In the genomic region with DNA sequence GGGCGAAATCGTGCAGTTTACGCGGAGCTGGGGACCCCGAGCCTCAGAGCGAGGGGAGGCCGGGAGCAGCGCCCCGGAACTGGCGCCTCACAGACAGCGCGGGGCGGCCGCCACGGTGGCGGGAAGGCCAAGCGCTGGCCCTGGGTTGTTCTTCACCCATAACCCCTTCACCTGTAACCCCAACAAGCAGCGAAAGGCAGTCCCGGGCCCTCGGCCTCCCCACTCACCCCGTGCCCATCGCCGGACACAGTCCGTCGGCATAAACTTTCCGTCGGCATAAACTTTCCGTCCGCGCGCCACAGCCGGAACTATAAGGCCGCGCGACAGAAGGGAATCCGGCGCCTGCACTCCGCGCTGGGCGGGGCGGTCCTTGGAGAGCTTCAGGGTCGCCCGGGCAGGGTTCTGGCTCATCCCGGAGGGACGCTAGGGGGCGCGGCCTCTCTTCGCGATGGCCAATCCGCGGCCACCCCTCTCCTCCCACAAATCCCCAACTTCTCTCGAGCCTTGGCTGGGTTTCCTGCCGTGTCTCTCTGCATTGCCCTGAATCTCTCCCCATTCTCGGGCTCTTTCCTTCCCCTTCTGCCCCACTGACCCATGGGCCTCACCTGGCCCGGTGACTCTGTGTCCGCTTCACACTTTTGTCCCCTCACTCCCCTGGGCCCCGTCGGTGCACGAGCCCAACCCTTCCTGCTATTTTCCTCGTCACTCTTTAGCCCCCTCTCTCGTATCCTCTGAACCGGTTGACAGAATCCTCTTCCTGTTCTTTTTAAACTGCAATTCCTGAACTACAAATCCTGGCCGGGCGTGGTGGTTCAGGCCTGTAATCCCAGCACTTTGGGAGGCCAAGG, we compare ENCODE assay signal across 1 cellular context.
TF ChIP-seq lines count a peak whose summit lies in the region.

A gene (minus strand): TSS at position 261 of the 848 bp plus-strand sequence. CDS start 3,751 bp downstream, outside the sequence.

TF ChIP-seq in HepG2, 621 proteins besides CTCF, POLR2A, EP300 and RAD21 (continued from another document and continues in another):
- TF ChIP-seq BHLHE40 (IDR thresholded peaks at IDR 0.05; ENCODE audit: low read length) = peak; percentile 60
- TF ChIP-seq MEIS2 (CRISPR knock-in tag; IDR thresholded peaks at IDR 0.05) = peak; percentile 59; the same call in 1 of the 2 replicates
- TF ChIP-seq ZNF614 (CRISPR knock-in tag; IDR thresholded peaks at IDR 0.05; ENCODE audit: borderline replicate concordance) = peak; percentile 97
- peak; percentile 22; the same call in 1 of the 2 replicates for TF ChIP-seq ZMYM2 (CRISPR knock-in tag; IDR thresholded peaks at IDR 0.05)
- TF ChIP-seq ZNF615 (CRISPR knock-in tag; IDR thresholded peaks at IDR 0.05; ENCODE audit: borderline replicate concordance) = peak; percentile 93; the same call in 1 of the 2 replicates
- TF ChIP-seq, protein P1, sequence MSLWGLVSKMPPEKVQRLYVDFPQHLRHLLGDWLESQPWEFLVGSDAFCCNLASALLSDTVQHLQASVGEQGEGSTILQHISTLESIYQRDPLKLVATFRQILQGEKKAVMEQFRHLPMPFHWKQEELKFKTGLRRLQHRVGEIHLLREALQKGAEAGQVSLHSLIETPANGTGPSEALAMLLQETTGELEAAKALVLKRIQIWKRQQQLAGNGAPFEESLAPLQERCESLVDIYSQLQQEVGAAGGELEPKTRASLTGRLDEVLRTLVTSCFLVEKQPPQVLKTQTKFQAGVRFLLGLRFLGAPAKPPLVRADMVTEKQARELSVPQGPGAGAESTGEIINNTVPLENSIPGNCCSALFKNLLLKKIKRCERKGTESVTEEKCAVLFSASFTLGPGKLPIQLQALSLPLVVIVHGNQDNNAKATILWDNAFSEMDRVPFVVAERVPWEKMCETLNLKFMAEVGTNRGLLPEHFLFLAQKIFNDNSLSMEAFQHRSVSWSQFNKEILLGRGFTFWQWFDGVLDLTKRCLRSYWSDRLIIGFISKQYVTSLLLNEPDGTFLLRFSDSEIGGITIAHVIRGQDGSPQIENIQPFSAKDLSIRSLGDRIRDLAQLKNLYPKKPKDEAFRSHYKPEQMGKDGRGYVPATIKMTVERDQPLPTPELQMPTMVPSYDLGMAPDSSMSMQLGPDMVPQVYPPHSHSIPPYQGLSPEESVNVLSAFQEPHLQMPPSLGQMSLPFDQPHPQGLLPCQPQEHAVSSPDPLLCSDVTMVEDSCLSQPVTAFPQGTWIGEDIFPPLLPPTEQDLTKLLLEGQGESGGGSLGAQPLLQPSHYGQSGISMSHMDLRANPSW (CRISPR knock-in tag; IDR thresholded peaks at IDR 0.05; ENCODE audit: borderline replicate concordance) = peak; percentile 52; the same call in 1 of the 2 replicates
- peak; percentile 98 for TF ChIP-seq KAT7 (CRISPR knock-in tag; IDR thresholded peaks at IDR 0.05; ENCODE audit: borderline replicate concordance)
- TF ChIP-seq KLF16 (CRISPR knock-in tag; IDR thresholded peaks at IDR 0.05) = peak in 1 of 2 experiments; percentile 99; a peak in 2 of 4 replicates
- TF ChIP-seq, protein P2, sequence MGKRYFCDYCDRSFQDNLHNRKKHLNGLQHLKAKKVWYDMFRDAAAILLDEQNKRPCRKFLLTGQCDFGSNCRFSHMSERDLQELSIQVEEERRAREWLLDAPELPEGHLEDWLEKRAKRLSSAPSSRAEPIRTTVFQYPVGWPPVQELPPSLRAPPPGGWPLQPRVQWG (CRISPR knock-in tag; IDR thresholded peaks at IDR 0.05; ENCODE audit: borderline replicate concordance, low read depth) = no peak
- TF ChIP-seq CEBPB (IDR thresholded peaks at IDR 0.05; ENCODE audit: borderline replicate concordance, low read depth, low read length) = no peak
- TF ChIP-seq HNRNPK (IDR thresholded peaks at IDR 0.05; ENCODE audit: low read depth, low read length, poor library complexity, severe bottlenecking) = peak; percentile 86
- TF ChIP-seq NR2F2 (IDR thresholded peaks at IDR 0.05; ENCODE audit: borderline replicate concordance, low read depth) = 0 out of 2 replicates have a peak, but pooled peaks have one; percentile 14
- TF ChIP-seq FOXA1 (IDR thresholded peaks at IDR 0.05) = no peak
- peak; percentile 64 for TF ChIP-seq FOXA1 (CRISPR knock-in tag; IDR thresholded peaks at IDR 0.05)
- TF ChIP-seq FOSL1 (CRISPR knock-in tag; IDR thresholded peaks at IDR 0.05; ENCODE audit: borderline replicate concordance) = no peak
- peak; percentile 66; the same call in 1 of the 2 replicates for TF ChIP-seq SOX5 (CRISPR knock-in tag; IDR thresholded peaks at IDR 0.05; ENCODE audit: borderline replicate concordance)
- TF ChIP-seq, protein P3, sequence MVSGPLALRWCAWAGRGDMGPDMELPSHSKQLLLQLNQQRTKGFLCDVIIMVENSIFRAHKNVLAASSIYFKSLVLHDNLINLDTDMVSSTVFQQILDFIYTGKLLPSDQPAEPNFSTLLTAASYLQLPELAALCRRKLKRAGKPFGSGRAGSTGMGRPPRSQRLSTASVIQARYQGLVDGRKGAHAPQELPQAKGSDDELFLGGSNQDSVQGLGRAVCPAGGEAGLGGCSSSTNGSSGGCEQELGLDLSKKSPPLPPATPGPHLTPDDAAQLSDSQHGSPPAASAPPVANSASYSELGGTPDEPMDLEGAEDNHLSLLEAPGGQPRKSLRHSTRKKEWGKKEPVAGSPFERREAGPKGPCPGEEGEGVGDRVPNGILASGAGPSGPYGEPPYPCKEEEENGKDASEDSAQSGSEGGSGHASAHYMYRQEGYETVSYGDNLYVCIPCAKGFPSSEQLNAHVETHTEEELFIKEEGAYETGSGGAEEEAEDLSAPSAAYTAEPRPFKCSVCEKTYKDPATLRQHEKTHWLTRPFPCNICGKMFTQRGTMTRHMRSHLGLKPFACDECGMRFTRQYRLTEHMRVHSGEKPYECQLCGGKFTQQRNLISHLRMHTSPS (CRISPR knock-in tag; IDR thresholded peaks at IDR 0.05; ENCODE audit: low read depth) = peak; percentile 66; the same call in 1 of the 2 replicates
- TF ChIP-seq ZNF549 (CRISPR knock-in tag; IDR thresholded peaks at IDR 0.05) = no peak
- TF ChIP-seq, protein P4, sequence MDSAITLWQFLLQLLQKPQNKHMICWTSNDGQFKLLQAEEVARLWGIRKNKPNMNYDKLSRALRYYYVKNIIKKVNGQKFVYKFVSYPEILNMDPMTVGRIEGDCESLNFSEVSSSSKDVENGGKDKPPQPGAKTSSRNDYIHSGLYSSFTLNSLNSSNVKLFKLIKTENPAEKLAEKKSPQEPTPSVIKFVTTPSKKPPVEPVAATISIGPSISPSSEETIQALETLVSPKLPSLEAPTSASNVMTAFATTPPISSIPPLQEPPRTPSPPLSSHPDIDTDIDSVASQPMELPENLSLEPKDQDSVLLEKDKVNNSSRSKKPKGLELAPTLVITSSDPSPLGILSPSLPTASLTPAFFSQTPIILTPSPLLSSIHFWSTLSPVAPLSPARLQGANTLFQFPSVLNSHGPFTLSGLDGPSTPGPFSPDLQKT (CRISPR knock-in tag; IDR thresholded peaks at IDR 0.05; ENCODE audit: borderline replicate concordance) = no peak
- TF ChIP-seq ATAD3A (CRISPR knock-in tag; IDR thresholded peaks at IDR 0.05) = no peak
- peak; percentile 83 for TF ChIP-seq TEAD3 (CRISPR knock-in tag; optimal IDR thresholded peaks at IDR 0.05; ENCODE audit: borderline replicate concordance)
- TF ChIP-seq EZH2 (conservative IDR thresholded peaks at IDR 0.05; ENCODE audit: low read depth, low read length) = no peak
- TF ChIP-seq ZNF720 (CRISPR knock-in tag; IDR thresholded peaks at IDR 0.05) = peak; percentile 87; the same call in 1 of the 2 replicates
- TF ChIP-seq ZNF572 (CRISPR knock-in tag; IDR thresholded peaks at IDR 0.05) = peak; percentile 66; the same call in 1 of the 2 replicates
- peak; percentile 69 for TF ChIP-seq ZNF33A (CRISPR knock-in tag; IDR thresholded peaks at IDR 0.05; ENCODE audit: borderline replicate concordance)
- no peak for TF ChIP-seq SMC3 (IDR thresholded peaks at IDR 0.05; ENCODE audit: low read length)
- TF ChIP-seq, protein P5, sequence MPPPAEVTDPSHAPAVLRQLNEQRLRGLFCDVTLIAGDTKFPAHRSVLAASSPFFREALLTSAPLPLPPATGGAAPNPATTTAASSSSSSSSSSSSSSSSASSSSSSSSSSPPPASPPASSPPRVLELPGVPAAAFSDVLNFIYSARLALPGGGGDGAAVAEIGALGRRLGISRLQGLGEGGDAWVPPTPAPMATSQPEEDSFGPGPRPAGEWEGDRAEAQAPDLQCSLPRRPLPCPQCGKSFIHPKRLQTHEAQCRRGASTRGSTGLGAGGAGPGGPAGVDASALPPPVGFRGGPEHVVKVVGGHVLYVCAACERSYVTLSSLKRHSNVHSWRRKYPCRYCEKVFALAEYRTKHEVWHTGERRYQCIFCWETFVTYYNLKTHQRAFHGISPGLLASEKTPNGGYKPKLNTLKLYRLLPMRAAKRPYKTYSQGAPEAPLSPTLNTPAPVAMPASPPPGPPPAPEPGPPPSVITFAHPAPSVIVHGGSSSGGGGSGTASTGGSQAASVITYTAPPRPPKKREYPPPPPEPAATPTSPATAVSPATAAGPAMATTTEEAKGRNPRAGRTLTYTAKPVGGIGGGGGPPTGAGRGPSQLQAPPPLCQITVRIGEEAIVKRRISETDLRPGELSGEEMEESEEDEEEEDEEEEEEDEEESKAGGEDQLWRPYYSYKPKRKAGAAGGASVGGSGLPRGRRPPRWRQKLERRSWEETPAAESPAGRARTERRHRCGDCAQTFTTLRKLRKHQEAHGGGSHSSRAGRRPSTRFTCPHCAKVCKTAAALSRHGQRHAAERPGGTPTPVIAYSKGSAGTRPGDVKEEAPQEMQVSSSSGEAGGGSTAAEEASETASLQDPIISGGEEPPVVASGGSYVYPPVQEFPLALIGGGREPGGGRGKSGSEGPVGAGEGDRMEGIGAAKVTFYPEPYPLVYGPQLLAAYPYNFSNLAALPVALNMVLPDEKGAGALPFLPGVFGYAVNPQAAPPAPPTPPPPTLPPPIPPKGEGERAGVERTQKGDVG (CRISPR knock-in tag; IDR thresholded peaks at IDR 0.05; ENCODE audit: borderline replicate concordance) = no peak
- peak; percentile 90 for TF ChIP-seq SP5 (CRISPR knock-in tag; IDR thresholded peaks at IDR 0.05; ENCODE audit: borderline replicate concordance, low read depth)
- peak; percentile 92; the same call in 1 of the 2 replicates for TF ChIP-seq REL (CRISPR knock-in tag; conservative IDR thresholded peaks at IDR 0.05)
- TF ChIP-seq NR2F6 (IDR thresholded peaks at IDR 0.05) = no peak
- TF ChIP-seq NR2F6 (CRISPR knock-in tag; IDR thresholded peaks at IDR 0.05) = peak; percentile 75
- TF ChIP-seq ZNF619 (CRISPR knock-in tag; IDR thresholded peaks at IDR 0.05) = peak; percentile 76
- peak; percentile 91 for TF ChIP-seq ZSCAN21 (CRISPR knock-in tag; IDR thresholded peaks at IDR 0.05; ENCODE audit: borderline replicate concordance)
- no peak for TF ChIP-seq IKZF1 (IDR thresholded peaks at IDR 0.05)
- TF ChIP-seq NCOR1 (IDR thresholded peaks at IDR 0.05; ENCODE audit: borderline replicate concordance, low read length) = 0 out of 2 replicates have a peak, but pooled peaks have one; percentile 40
- peak; percentile 83 for TF ChIP-seq AGO2 (optimal IDR thresholded peaks at IDR 0.05; ENCODE audit: low read depth, low read length)
- TF ChIP-seq RARA (CRISPR knock-in tag; IDR thresholded peaks at IDR 0.05) = peak; percentile 73
- no peak; the same call in 1 of the 2 replicates for TF ChIP-seq ZNF713 (CRISPR knock-in tag; IDR thresholded peaks at IDR 0.05)
- TF ChIP-seq, protein P6, sequence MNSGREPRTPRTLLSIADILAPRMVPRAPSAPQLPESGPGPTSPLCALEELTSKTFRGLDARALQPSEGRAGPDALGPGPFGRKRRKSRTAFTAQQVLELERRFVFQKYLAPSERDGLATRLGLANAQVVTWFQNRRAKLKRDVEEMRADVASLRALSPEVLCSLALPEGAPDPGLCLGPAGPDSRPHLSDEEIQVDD (CRISPR knock-in tag; IDR thresholded peaks at IDR 0.05; ENCODE audit: borderline replicate concordance) = 0 out of 2 replicates have a peak, but pooled peaks have one; percentile 73
- peak; percentile 98 for TF ChIP-seq HDAC1 (CRISPR knock-in tag; IDR thresholded peaks at IDR 0.05)
- TF ChIP-seq, protein P7, sequence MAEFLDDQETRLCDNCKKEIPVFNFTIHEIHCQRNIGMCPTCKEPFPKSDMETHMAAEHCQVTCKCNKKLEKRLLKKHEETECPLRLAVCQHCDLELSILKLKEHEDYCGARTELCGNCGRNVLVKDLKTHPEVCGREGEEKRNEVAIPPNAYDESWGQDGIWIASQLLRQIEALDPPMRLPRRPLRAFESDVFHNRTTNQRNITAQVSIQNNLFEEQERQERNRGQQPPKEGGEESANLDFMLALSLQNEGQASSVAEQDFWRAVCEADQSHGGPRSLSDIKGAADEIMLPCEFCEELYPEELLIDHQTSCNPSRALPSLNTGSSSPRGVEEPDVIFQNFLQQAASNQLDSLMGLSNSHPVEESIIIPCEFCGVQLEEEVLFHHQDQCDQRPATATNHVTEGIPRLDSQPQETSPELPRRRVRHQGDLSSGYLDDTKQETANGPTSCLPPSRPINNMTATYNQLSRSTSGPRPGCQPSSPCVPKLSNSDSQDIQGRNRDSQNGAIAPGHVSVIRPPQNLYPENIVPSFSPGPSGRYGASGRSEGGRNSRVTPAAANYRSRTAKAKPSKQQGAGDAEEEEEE (CRISPR knock-in tag; IDR thresholded peaks at IDR 0.05; ENCODE audit: borderline replicate concordance) = no peak; the same call in 1 of the 2 replicates
- TF ChIP-seq, protein P8, sequence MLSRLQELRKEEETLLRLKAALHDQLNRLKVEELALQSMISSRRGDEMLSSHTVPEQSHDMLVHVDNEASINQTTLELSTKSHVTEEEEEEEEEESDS (CRISPR knock-in tag; IDR thresholded peaks at IDR 0.05; ENCODE audit: borderline replicate concordance) = no peak; the same call in 1 of the 2 replicates
- TF ChIP-seq SOX13 (IDR thresholded peaks at IDR 0.05) = no peak
- peak in 1 of 2 experiments; percentile 74; a peak in 2 of 4 replicates for TF ChIP-seq SOX13 (CRISPR knock-in tag; conservative IDR thresholded peaks at IDR 0.05 in 1 of 2, IDR thresholded peaks at IDR 0.05 in 1 of 2)
- TF ChIP-seq, protein P9, sequence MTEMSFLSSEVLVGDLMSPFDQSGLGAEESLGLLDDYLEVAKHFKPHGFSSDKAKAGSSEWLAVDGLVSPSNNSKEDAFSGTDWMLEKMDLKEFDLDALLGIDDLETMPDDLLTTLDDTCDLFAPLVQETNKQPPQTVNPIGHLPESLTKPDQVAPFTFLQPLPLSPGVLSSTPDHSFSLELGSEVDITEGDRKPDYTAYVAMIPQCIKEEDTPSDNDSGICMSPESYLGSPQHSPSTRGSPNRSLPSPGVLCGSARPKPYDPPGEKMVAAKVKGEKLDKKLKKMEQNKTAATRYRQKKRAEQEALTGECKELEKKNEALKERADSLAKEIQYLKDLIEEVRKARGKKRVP (CRISPR knock-in tag; IDR thresholded peaks at IDR 0.05) = peak in 1 of 2 experiments; percentile 63; a peak in 2 of 4 replicates
- peak; percentile 70 for TF ChIP-seq ZNF501 (CRISPR knock-in tag; IDR thresholded peaks at IDR 0.05)
- no peak for TF ChIP-seq KAT2B (IDR thresholded peaks at IDR 0.05; ENCODE audit: borderline replicate concordance, low read depth, low read length)
- TF ChIP-seq ZBTB42 (CRISPR knock-in tag; IDR thresholded peaks at IDR 0.05) = no peak
- peak; percentile 20; the same call in 1 of the 2 replicates for TF ChIP-seq ZNF558 (CRISPR knock-in tag; IDR thresholded peaks at IDR 0.05; ENCODE audit: borderline replicate concordance)
